Comparison of ENCODE assay signal across 19 cellular contexts in genomic region chr18:40937386-40937785, GRCh38.
DNase-seq lines count a peak whose midpoint lies in the region; ATAC-seq and TF ChIP-seq lines count a peak whose summit lies in the region.
"Had no signal": no experiment of that assay in that cellular context is flagged by ENCODE, and none has a peak within 500 bp of the region (broad histone marks: within the 10 kb centered on the region; RNA-seq: fewer than 3 reads in every experiment).

No MANE protein-coding gene starts in this region.

- H3K27me3 Mint-ChIP-seq in H9 (ENCODE audit: low read depth), result no peaks in the 10 kb centered on the region
- H3K27me3 Mint-ChIP-seq: CD4-positive, CD25-positive, alpha-beta regulatory T cell; CD8-positive, alpha-beta memory T cell; IgD-negative memory B cell had no signal

- no peak overlapping the region for H3T11ph ChIP-seq in H9 (ENCODE audit: low read length)

- H4K8ac ChIP-seq in H9 (replicated peaks; ENCODE audit: insufficient read length, low read depth, low read length), result no peak overlapping the region

- no CpG with 5 or more reads among the region's 2 CpGs for WGBS in H9 (ENCODE audit: extremely low coverage, insufficient read length, low lambda C conversion rate)

- no peak overlapping the region for H2BK5ac ChIP-seq in H9 (ENCODE audit: insufficient read length, low read length)

- H4K20me1 ChIP-seq in H9 (ENCODE audit: control insufficient read depth, insufficient read depth, insufficient read length), result no peaks in the 10 kb centered on the region

- ATAC-seq in HG03520 (IDR thresholded peaks at IDR 0.05; ENCODE audit: unreplicated experiment), result no peak

- no peak overlapping the region for H3K23ac ChIP-seq in H9 (ENCODE audit: insufficient read length, low read depth, low read length)

- no peak overlapping the region for H2BK12ac ChIP-seq in H9 (ENCODE audit: insufficient read length, low read depth, low read length)

- H3K4me3 Mint-ChIP-seq in H9, result no peak overlapping the region
- H3K4me3 Mint-ChIP-seq: CD4-positive, CD25-positive, alpha-beta regulatory T cell; CD8-positive, alpha-beta memory T cell; IgD-negative memory B cell had no signal

- no peaks in the 10 kb centered on the region for H3K79me1 ChIP-seq in H9 (ENCODE audit: insufficient read depth, low read depth, low read length, poor library complexity, severe bottlenecking)

- no peaks in the 10 kb centered on the region; a peak in 1 of 5 replicates for H3K9me3 Mint-ChIP-seq in H9

- no peak overlapping the region for H3K27ac ChIP-seq in H9 (ENCODE audit: insufficient read length, low read depth, low read length)
- H3K27ac ChIP-seq: HL-60 had no signal

- H3K4ac ChIP-seq in H9 (ENCODE audit: low read depth, low read length), result no peak overlapping the region

- no peak overlapping the region for H3K27ac Mint-ChIP-seq in H9
- H3K27ac Mint-ChIP-seq: CD4-positive, CD25-positive, alpha-beta regulatory T cell; CD8-positive, alpha-beta memory T cell; IgD-negative memory B cell had no signal

- H4K5ac ChIP-seq in H9 (ENCODE audit: insufficient read length, low read depth, low read length), result no peak overlapping the region

- H4K91ac ChIP-seq in H9 (ENCODE audit: insufficient read length, low read depth, low read length), result no peak overlapping the region

- no peak overlapping the region for H3K9ac ChIP-seq in H9 (ENCODE audit: extremely low read depth, insufficient read length, low read length)

- H2BK20ac ChIP-seq in H9 (ENCODE audit: low read depth, low read length, poor library complexity, severe bottlenecking), result no peak overlapping the region

- H2BK15ac ChIP-seq in H9 (ENCODE audit: low read depth, low read length), result no peak overlapping the region

- H3K36me3 Mint-ChIP-seq in H9 (ENCODE audit: insufficient read depth in 1 of 3, low read depth in 3 of 3), result no peaks in the 10 kb centered on the region
- H3K36me3 Mint-ChIP-seq: CD4-positive, CD25-positive, alpha-beta regulatory T cell; CD8-positive, alpha-beta memory T cell had no signal

- H3K14ac ChIP-seq in H9 (ENCODE audit: insufficient read depth, low read length), result no peak overlapping the region

- H2AFZ ChIP-seq in H9 (ENCODE audit: low read length), result no peak overlapping the region

- H2AK5ac ChIP-seq in H9 (ENCODE audit: insufficient read length, low read length), result no peak overlapping the region

- H3K4me1 ChIP-seq in H9 (ENCODE audit: insufficient read depth, low read length), result no peaks in the 10 kb centered on the region
- H3K4me1 ChIP-seq: BE2C, HAP-1 had no signal

- peaks cover 4 to 5% of the 10 kb centered on the region in 2 experiments for H3K4me1 Mint-ChIP-seq in H9
- H3K4me1 Mint-ChIP-seq: CD4-positive, CD25-positive, alpha-beta regulatory T cell; CD8-positive, alpha-beta memory T cell; IgD-negative memory B cell had no signal

- H3K23me2 ChIP-seq in H9 (ENCODE audit: insufficient read length, low read depth, low read length, poor library complexity, severe bottlenecking), result no peaks in the 10 kb centered on the region

- no peaks in the 10 kb centered on the region for H3K79me2 ChIP-seq in H9 (ENCODE audit: insufficient read depth, low read length)

- no peak overlapping the region for H2BK120ac ChIP-seq in H9 (ENCODE audit: low read depth, low read length, poor library complexity, severe bottlenecking)

- H3K4me2 ChIP-seq in H9 (ENCODE audit: insufficient read depth, insufficient read length, low read length), result no peak overlapping the region

- H3K4me3 ChIP-seq in choroid plexus epithelial cell (ENCODE audit: low read depth, low read length) (no peak overlapping the region), fibroblast of villous mesenchyme (ENCODE audit: low read depth, low read length) (no peak overlapping the region)
- H3K4me3 ChIP-seq: HAP-1 had no signal

- TF ChIP-seq CTCF in choroid plexus epithelial cell (conservative IDR thresholded peaks at IDR 0.05; ENCODE audit: low read depth, low read length), result no peak
- TF ChIP-seq CTCF in fibroblast of villous mesenchyme (IDR thresholded peaks at IDR 0.05; ENCODE audit: insufficient read depth, low read depth, low read length), result no peak
- no peak for TF ChIP-seq CTCF in H9 (conservative IDR thresholded peaks at IDR 0.05)

- no peak overlapping the region for H3K56ac ChIP-seq in H9 (ENCODE audit: insufficient read length, low read depth, low read length)

- no peak overlapping the region for H3K18ac ChIP-seq in H9 (ENCODE audit: insufficient read length, low read depth, low read length)

- peak; percentile 23 for DNase-seq in M059J (ENCODE audit: low read depth)
- DNase-seq in choroid plexus epithelial cell (ENCODE audit: low read depth), result peak; percentile 35
- peak; percentile 11 for DNase-seq in fibroblast of villous mesenchyme (ENCODE audit: low read depth)
- no peak for DNase-seq in SW480 (ENCODE audit: low spot score)
- DNase-seq in H9, result no peak
- DNase-seq: ACHN; BE2C; C1 segment of cervical spinal cord; CD4-positive, CD25-positive, alpha-beta regulatory T cell; CD8-positive, alpha-beta memory T cell; COR-L47; DMS 273 treated with DMSO at 0.1 percent for 48 hours; DMS53; DND-41; EL had no signal

- H3K27me3 ChIP-seq in H9 (ENCODE audit: insufficient read depth, low read length), result no peaks in the 10 kb centered on the region
- H3K27me3 ChIP-seq: BE2C had no signal

- no peaks in the 10 kb centered on the region for H3K9me3 ChIP-seq in H9 (ENCODE audit: control insufficient read depth, low read depth, low read length)
- H3K9me3 ChIP-seq: BE2C, HAP-1 had no signal

Comparison
In these comparisons a context has a peak if more than half of its experiments do, and no peak if none do; other contexts are left out.
1. DNase-seq: peak in M059J (single experiment), choroid plexus epithelial cell (single experiment) and fibroblast of villous mesenchyme (single experiment); none in SW480 (single experiment) and H9 (single experiment).